ENCODE assay signal across 17 cellular contexts in the genomic region with DNA sequence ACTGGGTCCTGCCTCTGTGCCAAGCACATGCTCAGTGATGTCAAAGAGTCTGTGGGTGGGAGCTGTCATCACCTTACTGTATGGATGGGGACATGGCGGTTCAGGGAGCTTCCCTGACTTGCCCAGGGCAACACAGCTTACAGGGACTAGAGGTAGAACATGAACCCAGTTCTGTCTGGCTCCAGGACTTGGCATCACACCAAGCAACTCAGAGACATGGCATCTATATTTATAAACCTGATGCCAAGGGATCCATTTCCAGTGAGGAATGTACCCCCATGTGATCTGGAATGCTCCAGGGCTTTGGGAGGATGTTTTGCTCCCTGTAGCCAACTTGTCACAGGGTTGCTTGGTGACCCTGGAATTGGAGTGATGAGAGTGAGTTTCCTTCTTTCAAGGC. TPM values are rescaled to one million over a fixed set of nuclear protein-coding genes. Genes with fewer than 3 reads are reported as not detected.
DNase-seq lines count a peak whose midpoint lies in the region; ATAC-seq lines count a peak whose summit lies in the region.
"Had no signal": no experiment of that assay in that cellular context is flagged by ENCODE, and none has a peak within 500 bp of the region (broad histone marks: within the 10 kb centered on the region; RNA-seq: fewer than 3 reads in every experiment).

No MANE protein-coding gene starts in this region.

- no peak for ATAC-seq in effector memory CD8-positive, alpha-beta T cell (replicated peaks)
- ATAC-seq in left cardiac atrium (no peak), HG03175 (IDR thresholded peaks at IDR 0.05; ENCODE audit: unreplicated experiment) (no peak)

- peaks cover 68% of the 10 kb centered on the region for H3K4me1 Mint-ChIP-seq in T-helper 2 cell treated with Interferon-gamma antibody and Interleukin-4, amounts not matched to agents 5 μg/mL and 100 μg/mL, for 36 hours (ENCODE audit: low read depth)
- H3K4me1 Mint-ChIP-seq in effector memory CD8-positive, alpha-beta T cell (ENCODE audit: low read depth in 2 of 2): peaks cover 35 to 44% of the 10 kb centered on the region in 2 donors

- H3K4me3 Mint-ChIP-seq in T-helper 2 cell treated with Interferon-gamma antibody and Interleukin-4, amounts not matched to agents 5 μg/mL and 100 μg/mL, for 36 hours: no peak overlapping the region
- peak overlapping the region; percentile 11 to 70 for H3K4me3 Mint-ChIP-seq in effector memory CD8-positive, alpha-beta T cell

- intact Hi-C loops in left cardiac atrium (cut with DNase I): no loop called here

- H3K27me3 Mint-ChIP-seq in T-helper 2 cell treated with Interferon-gamma antibody and Interleukin-4, amounts not matched to agents 5 μg/mL and 100 μg/mL, for 36 hours (ENCODE audit: low read depth): peaks cover 13% of the 10 kb centered on the region
- no peaks in the 10 kb centered on the region for H3K27me3 Mint-ChIP-seq in effector memory CD8-positive, alpha-beta T cell

- peaks cover 38% of the 10 kb centered on the region for H3K9me3 Mint-ChIP-seq in T-helper 2 cell treated with Interferon-gamma antibody and Interleukin-4, amounts not matched to agents 5 μg/mL and 100 μg/mL, for 36 hours
- H3K9me3 Mint-ChIP-seq in effector memory CD8-positive, alpha-beta T cell: peaks cover 0 to 6% of the 10 kb centered on the region in 2 donors

- DNase-seq in AG08395 (ENCODE audit: low spot score) (peak; percentile 24), GM04503 (ENCODE audit: low read depth) (peak; percentile 13), left cardiac atrium (no peak), NCI-H1930 (lab: John Stamatoyannopoulos, UW) (no peak), NOMO-1 treated with DMSO at 0.1 percent for 48 hours (lab: John Stamatoyannopoulos, UW; ENCODE audit: unreplicated experiment) (no peak)
- DNase-seq in T-helper 2 cell treated with Interferon-gamma antibody and Interleukin-4, amounts not matched to agents 5 μg/mL and 100 μg/mL, for 36 hours (ENCODE audit: low spot score): no peak
- DNase-seq in effector memory CD8-positive, alpha-beta T cell: no peak
- DNase-seq: DMS153, glutamatergic neuron, NCI-H2029, NCI-H526 treated with DMSO at 0.1 percent for 48 hours, Peyer's patch, retina, SW 1271 had no signal

- peaks cover 27% of the 10 kb centered on the region for H3K36me3 Mint-ChIP-seq in T-helper 2 cell treated with Interferon-gamma antibody and Interleukin-4, amounts not matched to agents 5 μg/mL and 100 μg/mL, for 36 hours (ENCODE audit: low read depth)
- H3K36me3 Mint-ChIP-seq in effector memory CD8-positive, alpha-beta T cell (ENCODE audit: insufficient read depth): no peaks in the 10 kb centered on the region

- H3K27ac Mint-ChIP-seq in T-helper 2 cell treated with Interferon-gamma antibody and Interleukin-4, amounts not matched to agents 5 μg/mL and 100 μg/mL, for 36 hours: peak overlapping the region; percentile 94
- peak overlapping the region in 1 of 2 donors; percentile 86 for H3K27ac Mint-ChIP-seq in effector memory CD8-positive, alpha-beta T cell

RNA-seq across cellular contexts. Expression of a gene that starts 38.3 kb away (rescaled TPM):
- not detected for total RNA-seq in left cardiac atrium
- total RNA-seq: cerebellum, Peyer's patch, thoracic aorta had no signal

Comparison
In these comparisons a context has a peak if more than half of its experiments do, and no peak if none do; other contexts are left out.
1. DNase-seq: peak in AG08395 (single experiment) and GM04503 (single experiment); none in T-helper 2 cell treated with Interferon-gamma antibody and Interleukin-4, amounts not matched to agents 5 μg/mL and 100 μg/mL, for 36 hours (single experiment), effector memory CD8-positive, alpha-beta T cell (0 of 3), left cardiac atrium (single experiment), NCI-H1930 (0 of 2) and NOMO-1 treated with DMSO at 0.1 percent for 48 hours (single experiment).